ENCODE assay signal across 8 cellular contexts in genomic region chr19:44499559-44499958, GRCh38.
DNase-seq lines count a peak whose midpoint lies in the region; ATAC-seq and TF ChIP-seq lines count a peak whose summit lies in the region.

No MANE protein-coding gene starts in this region.

- no peaks in the 10 kb centered on the region for H4K20me1 ChIP-seq in DOHH2 (ENCODE audit: control insufficient read depth, insufficient read depth, low read depth, low read length)

- TF ChIP-seq CTCF in DOHH2 (IDR thresholded peaks at IDR 0.05; ENCODE audit: low read depth, low read length, poor library complexity, severe bottlenecking) (no peak), epithelial cell of esophagus (IDR thresholded peaks at IDR 0.05; ENCODE audit: insufficient read depth, low read depth, low read length, missing control alignments) (no peak), parathyroid adenoma (IDR thresholded peaks at IDR 0.05) (no peak)

- peak overlapping the region; percentile 95 for H2AFZ ChIP-seq in parathyroid adenoma

- H3K27me3 ChIP-seq in DOHH2 (ENCODE audit: control insufficient read depth, low read length) (no peaks in the 10 kb centered on the region), parathyroid adenoma (ENCODE audit: control insufficient read depth, insufficient read depth, low read length) (no peaks in the 10 kb centered on the region)

- intact Hi-C loops in posterior cingulate gyrus (cut with DNase I): no loop called here

- H3K4me1 ChIP-seq in DOHH2 (ENCODE audit: control insufficient read depth, low read length): peaks cover 9% of the 10 kb centered on the region
- no peaks in the 10 kb centered on the region for H3K4me1 ChIP-seq in parathyroid adenoma

- peaks cover 29% of the 10 kb centered on the region for H3K79me2 ChIP-seq in DOHH2 (ENCODE audit: control insufficient read depth, low read length)
- H3K79me2 ChIP-seq in parathyroid adenoma: peaks cover 31% of the 10 kb centered on the region

- H3K4me3 ChIP-seq in DOHH2 (ENCODE audit: low read length) (peak overlapping the region; percentile 96), epithelial cell of esophagus (ENCODE audit: low read length) (peak overlapping the region; percentile 93), parathyroid adenoma (ENCODE audit: low read depth, low read length) (peak overlapping the region; percentile 96)

- H3K27ac ChIP-seq in DOHH2 (ENCODE audit: low read depth, low read length) (no peak overlapping the region), parathyroid adenoma (no peak overlapping the region)

- DNase-seq in OCI-M1 (lab: John Stamatoyannopoulos, UW) (peak; percentile 73), epithelial cell of esophagus (ENCODE audit: low read depth) (no peak), posterior cingulate gyrus (no peak), DMS153 treated with DMSO at 0.1 percent for 48 hours (lab: John Stamatoyannopoulos, UW; ENCODE audit: unreplicated experiment) (no peak)
- DNase-seq in stimulated activated CD4-positive, alpha-beta T cell treated with anti-CD3 and anti-CD28 coated beads, Interleukin-1b, Interleukin-23, amount 100 ng/mL, for 48 hours: no peak

- H3K9me3 ChIP-seq in DOHH2 (ENCODE audit: control insufficient read depth, insufficient read depth, low read length) (peaks cover 59% of the 10 kb centered on the region), parathyroid adenoma (ENCODE audit: control insufficient read depth, low read length) (no peaks in the 10 kb centered on the region)

- no peaks in the 10 kb centered on the region for H3F3A ChIP-seq in DOHH2 (ENCODE audit: control insufficient read depth, insufficient read depth)

- no peak overlapping the region for H3K9ac ChIP-seq in parathyroid adenoma

- H3K36me3 ChIP-seq in DOHH2 (ENCODE audit: control insufficient read depth, low read length): peaks cover 34% of the 10 kb centered on the region
- H3K36me3 ChIP-seq in parathyroid adenoma (ENCODE audit: control insufficient read depth, insufficient read depth, low read length): no peaks in the 10 kb centered on the region

- no peak for ATAC-seq in HG02588 (IDR thresholded peaks at IDR 0.05; ENCODE audit: unreplicated experiment)

- peak overlapping the region; percentile 76 for H3K4me2 ChIP-seq in DOHH2 (ENCODE audit: low read length)
- H3K4me2 ChIP-seq in parathyroid adenoma (ENCODE audit: low read length): peak overlapping the region; percentile 94

- no peaks in the 10 kb centered on the region for H3K9me2 ChIP-seq in DOHH2 (replicated peaks; ENCODE audit: control insufficient read depth, low read length)
